Comparison of ENCODE assay signal across 6 cellular contexts in genomic region chr11:96285985-96286384, GRCh38. TPM values are rescaled to one million over a fixed set of nuclear protein-coding genes. Genes with fewer than 3 reads are reported as not detected.
A peak's percentile ranks its signal among the peaks of the same experiment; 100 is the strongest.
DNase-seq lines count a peak whose midpoint lies in the region; ATAC-seq, FAIRE-seq and TF ChIP-seq lines count a peak whose summit lies in the region.
"Not testable (repeated sequence)": the region's sequence is repeated elsewhere in the genome, so short reads cannot be mapped to it uniquely, and the experiment has no call there.
"Had no signal": no experiment of that assay in that cellular context is flagged by ENCODE, and none has a peak within 500 bp of the region (broad histone marks: within the 10 kb centered on the region; RNA-seq: fewer than 3 reads in every experiment).

No MANE protein-coding gene starts in this region.

- not testable (repeated sequence) for BruUV-seq in K562 (replicated peaks; lab: Mats Ljungman, UMichigan)

- TF ChIP-seq CTCF in CD4-positive, alpha-beta T cell (IDR thresholded peaks at IDR 0.05); K562 (IDR thresholded peaks at IDR 0.05 in 2 of 3, conservative IDR thresholded peaks at IDR 0.05 in 1 of 3; ENCODE audit: insufficient read depth in 2 of 3, low read depth in 1 of 3, low read length in 3 of 3): not testable (repeated sequence)

- in situ Hi-C loops in K562 (cut with MboI): not testable (repeated sequence)

- TF ChIP-seq EP300 in K562 (IDR thresholded peaks at IDR 0.05; ENCODE audit: low read length): not testable (repeated sequence)

- not testable (repeated sequence) for H3K27me3 Mint-ChIP-seq in CD4-positive, alpha-beta T cell; T-cell; activated naive CD4-positive, alpha-beta T cell treated with anti-CD3 and anti-CD28 coated beads, Interleukin-2, amount 50 U/mL, for 24 hours; naive thymus-derived CD4-positive, alpha-beta T cell

- H3K27ac Mint-ChIP-seq in CD4-positive, alpha-beta T cell: peak overlapping the region; percentile 45
- H3K27ac Mint-ChIP-seq in T-cell: peak overlapping the region; percentile 24 to 50
- H3K27ac Mint-ChIP-seq in activated naive CD4-positive, alpha-beta T cell treated with anti-CD3 and anti-CD28 coated beads, Interleukin-2, amount 50 U/mL, for 24 hours: peak overlapping the region; percentile 13
- peak overlapping the region in 5 of 9 donors; percentile 33 to 82 (median 39) for H3K27ac Mint-ChIP-seq in naive thymus-derived CD4-positive, alpha-beta T cell

- DNase-seq in CD4-positive, alpha-beta T cell; T-cell; K562 (ENCODE audit: extremely low read depth in 1 of 4, low spot score in 3 of 4); naive thymus-derived CD4-positive, alpha-beta T cell: not testable (repeated sequence)

- H3K79me2 ChIP-seq in K562 (ENCODE audit: control insufficient read depth, insufficient read depth, low read length): not testable (repeated sequence)

- not testable (repeated sequence) for H4K20me1 ChIP-seq in K562 (replicated peaks; ENCODE audit: control insufficient read depth, insufficient read depth, low read length)

- ATAC-seq in CD4-positive, alpha-beta T cell (ENCODE audit: poor library complexity); T-cell (replicated peaks in 1 of 4); K562; naive thymus-derived CD4-positive, alpha-beta T cell: not testable (repeated sequence)

- 95% methylated on average over 6 of the region's 6 CpGs for WGBS in K562 (ENCODE audit: insufficient coverage, low coverage, missing lambda C conversion rate)

- H3K9me1 ChIP-seq in K562 (ENCODE audit: control insufficient read depth, insufficient read depth, low read length): not testable (repeated sequence)

- H3K4me1 Mint-ChIP-seq in CD4-positive, alpha-beta T cell (ENCODE audit: low read depth): peaks cover 88% of the 10 kb centered on the region
- H3K4me1 Mint-ChIP-seq in T-cell: peaks cover 77 to 80% (median 79%) of the 10 kb centered on the region in 3 donors
- peaks cover 90% of the 10 kb centered on the region for H3K4me1 Mint-ChIP-seq in activated naive CD4-positive, alpha-beta T cell treated with anti-CD3 and anti-CD28 coated beads, Interleukin-2, amount 50 U/mL, for 24 hours
- peaks cover 42 to 92% (median 87%) of the 10 kb centered on the region in 7 donors for H3K4me1 Mint-ChIP-seq in naive thymus-derived CD4-positive, alpha-beta T cell

- CTCF ChIA-PET in CD4-positive, alpha-beta T cell (lab: Charles Lee): interaction anchor here (4.3 kb wide), 1 partner anchor 58 kb away, joined by 19 read pairs; the partner anchor contains the start of gene MAML2
- CTCF ChIA-PET in T-cell (lab: Charles Lee): interaction anchor here (0.6 kb wide), 3 partner anchors 9 to 89 kb away, joined by 4 to 7 read pairs (median 6); no protein-coding TSS in a partner anchor
- CTCF ChIA-PET in K562 (lab: Yijun Ruan, JAX; ENCODE audit: low intra/inter-chr PET ratio): not testable (repeated sequence)
- CTCF ChIA-PET in naive thymus-derived CD4-positive, alpha-beta T cell (lab: Charles Lee): interaction anchor here (0.6 to 1.2 kb wide), 2 partner anchors 57 to 232 kb away, joined by 3 to 6 read pairs; partner anchors contain the start of gene MAML2

- not testable (repeated sequence) for H3K4me2 ChIP-seq in K562 (ENCODE audit: insufficient read depth, low read length)

- not testable (repeated sequence) for H3K36me3 ChIP-seq in K562 (ENCODE audit: control insufficient read depth, insufficient read depth, low read length); naive thymus-derived CD4-positive, alpha-beta T cell (ENCODE audit: control insufficient read depth in 2 of 3, insufficient read depth in 3 of 3, low read length in 3 of 3)

- not testable (repeated sequence) for H3K27me3 ChIP-seq in CD4-positive, alpha-beta T cell (ENCODE audit: control insufficient read depth, insufficient read depth, low read length); K562 (ENCODE audit: control insufficient read depth in 2 of 2, insufficient read depth in 2 of 2, low read length in 2 of 2); naive thymus-derived CD4-positive, alpha-beta T cell (ENCODE audit: control insufficient read depth in 2 of 2, insufficient read depth in 2 of 2, low read length in 2 of 2)

- H3K27ac ChIP-seq in CD4-positive, alpha-beta T cell (ENCODE audit: low read depth, low read length); K562 (ENCODE audit: extremely low read depth, low read depth, low read length); naive thymus-derived CD4-positive, alpha-beta T cell (ENCODE audit: low read depth, low read length): not testable (repeated sequence)

- FAIRE-seq in K562 (lab: Jason Lieb, UNC): not testable (repeated sequence)

- not testable (repeated sequence) for TF ChIP-seq POLR2A in K562 (conservative IDR thresholded peaks at IDR 0.05)

- not testable (repeated sequence) for H3K9ac ChIP-seq in K562 (ENCODE audit: insufficient read depth in 1 of 2, low read depth in 2 of 2, low read length in 2 of 2)

- not testable (repeated sequence) for H2AFZ ChIP-seq in K562 (ENCODE audit: low read depth, low read length)

- H3K4me1 ChIP-seq in K562 (replicated peaks in 1 of 2; ENCODE audit: control insufficient read depth in 2 of 2, insufficient read depth in 2 of 2, low read length in 2 of 2): not testable (repeated sequence)
- peaks cover 0 to 41% of the 10 kb centered on the region in 2 donors for H3K4me1 ChIP-seq in naive thymus-derived CD4-positive, alpha-beta T cell (ENCODE audit: control insufficient read depth in 2 of 2, insufficient read depth in 2 of 2, low read length in 2 of 2)

- intact Hi-C loops in CD4-positive, alpha-beta T cell (cut with DNase I, micrococcal nuclease); K562 (cut with micrococcal nuclease): not testable (repeated sequence)
- intact Hi-C loops in naive thymus-derived CD4-positive, alpha-beta T cell (cut with micrococcal nuclease): loop anchor here in 1 of 2 donors (2.0 kb wide), 1 partner anchor 13 kb away; no protein-coding TSS in a partner anchor

- not testable (repeated sequence) for H3K4me3 ChIP-seq in K562; naive thymus-derived CD4-positive, alpha-beta T cell (ENCODE audit: low read length)

- peaks cover 55% of the 10 kb centered on the region for H3K36me3 Mint-ChIP-seq in CD4-positive, alpha-beta T cell (ENCODE audit: low read depth)
- peaks cover 45% of the 10 kb centered on the region for H3K36me3 Mint-ChIP-seq in T-cell
- peaks cover 38% of the 10 kb centered on the region for H3K36me3 Mint-ChIP-seq in activated naive CD4-positive, alpha-beta T cell treated with anti-CD3 and anti-CD28 coated beads, Interleukin-2, amount 50 U/mL, for 24 hours
- H3K36me3 Mint-ChIP-seq in naive thymus-derived CD4-positive, alpha-beta T cell: peaks cover 20 to 53% (median 37%) of the 10 kb centered on the region in 5 donors

- H3K9me3 ChIP-seq in CD4-positive, alpha-beta T cell (ENCODE audit: control insufficient read depth, low read length); K562 (replicated peaks; ENCODE audit: control insufficient read depth, insufficient read depth, low read depth, low read length); naive thymus-derived CD4-positive, alpha-beta T cell (ENCODE audit: control insufficient read depth in 2 of 3, low read length in 3 of 3): not testable (repeated sequence)

- POLR2A ChIA-PET in CD4-positive, alpha-beta T cell (lab: Charles Lee): interaction anchor here (1.0 kb wide), 1 partner anchor 142 kb away, joined by 5 read pairs; no protein-coding TSS in a partner anchor
- POLR2A ChIA-PET in T-cell (lab: Charles Lee): interaction anchor here in 1 of 2 donors (0.6 to 1.4 kb wide), 6 partner anchors 16 to 252 kb away, joined by 3 to 5 read pairs (median 4); no protein-coding TSS in a partner anchor
- POLR2A ChIA-PET in K562 (lab: Yijun Ruan, JAX): interaction anchor here (0.7 to 1.4 kb wide), 3 partner anchors 9 to 90 kb away, joined by 3 read pairs; no protein-coding TSS in a partner anchor
- POLR2A ChIA-PET in naive thymus-derived CD4-positive, alpha-beta T cell (lab: Charles Lee): interaction anchor here (0.6 to 1.5 kb wide), 3 partner anchors 10 to 21 kb away, joined by 3 read pairs; no protein-coding TSS in a partner anchor

- TF ChIP-seq RAD21 in K562 (CRISPR knock-in tag; conservative IDR thresholded peaks at IDR 0.05 in 1 of 2, IDR thresholded peaks at IDR 0.05 in 1 of 2): not testable (repeated sequence)

- not testable (repeated sequence) for H3K4me3 Mint-ChIP-seq in CD4-positive, alpha-beta T cell; T-cell; activated naive CD4-positive, alpha-beta T cell treated with anti-CD3 and anti-CD28 coated beads, Interleukin-2, amount 50 U/mL, for 24 hours
- H3K4me3 Mint-ChIP-seq in naive thymus-derived CD4-positive, alpha-beta T cell: peak overlapping the region in 2 of 10 donors; percentile 9 to 37

- H3K9me3 Mint-ChIP-seq in CD4-positive, alpha-beta T cell; T-cell: not testable (repeated sequence)
- H3K9me3 Mint-ChIP-seq in activated naive CD4-positive, alpha-beta T cell treated with anti-CD3 and anti-CD28 coated beads, Interleukin-2, amount 50 U/mL, for 24 hours: peaks cover 14% of the 10 kb centered on the region
- H3K9me3 Mint-ChIP-seq in naive thymus-derived CD4-positive, alpha-beta T cell: peaks cover 0 to 11% (median 0%) of the 10 kb centered on the region in 11 donors

RNA-seq across cellular contexts. Expression of gene MAML2, which starts 57.0 kb away (rescaled TPM):
- 10 to 100 TPM; 58.8 to 59.8 TPM for total RNA-seq in CD4-positive, alpha-beta T cell
- total RNA-seq in T-cell (10 to 100 TPM; 30.4 to 66.7 (median 35.1) TPM), K562 (2014; rRNA removed) (5.1 and 5.2 TPM in 2 replicates), K562 (2014; rRNA removed; fragmentation: Illumina TruSeq; extraction: Trizol) (4.6 and 5.5 TPM in 2 replicates), K562 (2015; rRNA removed; fragmentation: Illumina TruSeq; extraction: Trizol) (5.7 and 6.0 TPM in 2 replicates), K562 (2021) (6.2 and 6.6 TPM in 2 replicates)
- 8.1 and 14.3 TPM in 2 replicates for total RNA-seq in K562 (2011; cell fraction: chromatin; rRNA removed; ENCODE audit: low replicate concordance)
- total RNA-seq in K562 (2011; cell fraction: nucleolus; rRNA removed): 4.3 and 5.0 TPM in 2 replicates
- total RNA-seq in K562 (2011; cell fraction: nucleoplasm; rRNA removed): 6.5 and 8.2 TPM in 2 replicates
- polyA plus RNA-seq in K562 (2011; rRNA removed) (4.0 and 4.2 TPM in 2 replicates), K562 (2014; fragmentation: Illumina TruSeq; extraction: Trizol) (5.9 and 6.8 TPM in 2 replicates), K562 (2014; fragmentation: Nextera tagmentation; extraction: Ambion mirVana) (1 to 10 TPM in 1 of 2 experiments, under 1 TPM in 1; 0.79 to 1.5 TPM), K562 (2014; rRNA removed) (3.2 and 4.8 TPM in 2 replicates)
- 3.8 and 5.5 TPM in 2 replicates for polyA plus RNA-seq in K562 (2011; cell fraction: cytosol; rRNA removed)
- polyA plus RNA-seq in K562 (2011; cell fraction: nucleus; rRNA removed): 3.6 and 6.4 TPM in 2 replicates
- polyA plus RNA-seq in K562 (2012): 4.9 and 7.6 TPM in 2 replicates
- 9.7 and 12.0 TPM in 2 replicates for polyA minus RNA-seq in K562 (2011; rRNA and poly(A)+ RNA removed)
- 3.5 and 4.2 TPM in 2 replicates for polyA minus RNA-seq in K562 (2011; cell fraction: cytosol; rRNA and poly(A)+ RNA removed)
- polyA minus RNA-seq in K562 (2011; cell fraction: nucleus; rRNA and poly(A)+ RNA removed): 9.8 and 10.5 TPM in 2 replicates
- total RNA-seq in naive thymus-derived CD4-positive, alpha-beta T cell: 10 to 100 TPM; 15.6 to 81.3 (median 68.2) TPM
- polyA plus RNA-seq in naive thymus-derived CD4-positive, alpha-beta T cell: 10 to 100 TPM; 12.6 to 38.6 TPM
- total RNA-seq: G401 had no signal
